3 cellular contexts compared by ENCODE assay signal in the genomic region with DNA sequence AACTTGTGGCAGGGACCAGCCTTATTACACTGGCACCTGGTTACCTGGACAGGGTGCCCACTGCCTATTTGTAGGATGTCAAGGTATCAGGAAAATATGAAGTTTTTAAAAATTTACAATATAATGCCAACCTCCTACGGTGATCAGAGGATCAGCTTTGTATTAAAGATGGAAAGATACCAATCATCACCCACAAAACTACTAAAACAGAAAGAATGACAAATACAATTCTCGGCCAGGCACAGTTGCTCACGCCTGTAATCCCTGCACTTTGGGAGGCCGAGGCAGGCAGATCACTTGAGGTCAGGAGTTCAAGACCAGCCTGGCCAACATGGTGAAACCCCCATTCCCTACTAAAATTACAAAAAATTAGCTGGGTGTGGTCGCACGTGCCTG.
TF ChIP-seq lines count a peak whose summit lies in the region.

No MANE protein-coding gene starts in this region.

TF ChIP-seq in SK-N-SH, 30 proteins besides CTCF, POLR2A, EP300 and RAD21:
- TF ChIP-seq CHD2 (IDR thresholded peaks at IDR 0.05; ENCODE audit: low read length, partially characterized antibody) (no peak), NRF1 (IDR thresholded peaks at IDR 0.05; ENCODE audit: low read depth, low read length) (no peak), FOXJ3 (CRISPR knock-in tag; IDR thresholded peaks at IDR 0.05) (no peak), YY1 (IDR thresholded peaks at IDR 0.05; ENCODE audit: low read depth) (no peak), MEF2A (IDR thresholded peaks at IDR 0.05; ENCODE audit: borderline replicate concordance, low read depth) (no peak), MXI1 (IDR thresholded peaks at IDR 0.05; ENCODE audit: low read depth, low read length) (no peak), ELF1 (IDR thresholded peaks at IDR 0.05) (no peak)
- TF ChIP-seq, protein P1, sequence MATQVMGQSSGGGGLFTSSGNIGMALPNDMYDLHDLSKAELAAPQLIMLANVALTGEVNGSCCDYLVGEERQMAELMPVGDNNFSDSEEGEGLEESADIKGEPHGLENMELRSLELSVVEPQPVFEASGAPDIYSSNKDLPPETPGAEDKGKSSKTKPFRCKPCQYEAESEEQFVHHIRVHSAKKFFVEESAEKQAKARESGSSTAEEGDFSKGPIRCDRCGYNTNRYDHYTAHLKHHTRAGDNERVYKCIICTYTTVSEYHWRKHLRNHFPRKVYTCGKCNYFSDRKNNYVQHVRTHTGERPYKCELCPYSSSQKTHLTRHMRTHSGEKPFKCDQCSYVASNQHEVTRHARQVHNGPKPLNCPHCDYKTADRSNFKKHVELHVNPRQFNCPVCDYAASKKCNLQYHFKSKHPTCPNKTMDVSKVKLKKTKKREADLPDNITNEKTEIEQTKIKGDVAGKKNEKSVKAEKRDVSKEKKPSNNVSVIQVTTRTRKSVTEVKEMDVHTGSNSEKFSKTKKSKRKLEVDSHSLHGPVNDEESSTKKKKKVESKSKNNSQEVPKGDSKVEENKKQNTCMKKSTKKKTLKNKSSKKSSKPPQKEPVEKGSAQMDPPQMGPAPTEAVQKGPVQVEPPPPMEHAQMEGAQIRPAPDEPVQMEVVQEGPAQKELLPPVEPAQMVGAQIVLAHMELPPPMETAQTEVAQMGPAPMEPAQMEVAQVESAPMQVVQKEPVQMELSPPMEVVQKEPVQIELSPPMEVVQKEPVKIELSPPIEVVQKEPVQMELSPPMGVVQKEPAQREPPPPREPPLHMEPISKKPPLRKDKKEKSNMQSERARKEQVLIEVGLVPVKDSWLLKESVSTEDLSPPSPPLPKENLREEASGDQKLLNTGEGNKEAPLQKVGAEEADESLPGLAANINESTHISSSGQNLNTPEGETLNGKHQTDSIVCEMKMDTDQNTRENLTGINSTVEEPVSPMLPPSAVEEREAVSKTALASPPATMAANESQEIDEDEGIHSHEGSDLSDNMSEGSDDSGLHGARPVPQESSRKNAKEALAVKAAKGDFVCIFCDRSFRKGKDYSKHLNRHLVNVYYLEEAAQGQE (IDR thresholded peaks at IDR 0.05; ENCODE audit: low read depth, low read length) = no peak
- TF ChIP-seq, protein P2, sequence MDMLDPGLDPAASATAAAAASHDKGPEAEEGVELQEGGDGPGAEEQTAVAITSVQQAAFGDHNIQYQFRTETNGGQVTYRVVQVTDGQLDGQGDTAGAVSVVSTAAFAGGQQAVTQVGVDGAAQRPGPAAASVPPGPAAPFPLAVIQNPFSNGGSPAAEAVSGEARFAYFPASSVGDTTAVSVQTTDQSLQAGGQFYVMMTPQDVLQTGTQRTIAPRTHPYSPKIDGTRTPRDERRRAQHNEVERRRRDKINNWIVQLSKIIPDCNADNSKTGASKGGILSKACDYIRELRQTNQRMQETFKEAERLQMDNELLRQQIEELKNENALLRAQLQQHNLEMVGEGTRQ (IDR thresholded peaks at IDR 0.05; ENCODE audit: borderline replicate concordance, low read depth, low read length) = no peak
- TF ChIP-seq, protein P3, sequence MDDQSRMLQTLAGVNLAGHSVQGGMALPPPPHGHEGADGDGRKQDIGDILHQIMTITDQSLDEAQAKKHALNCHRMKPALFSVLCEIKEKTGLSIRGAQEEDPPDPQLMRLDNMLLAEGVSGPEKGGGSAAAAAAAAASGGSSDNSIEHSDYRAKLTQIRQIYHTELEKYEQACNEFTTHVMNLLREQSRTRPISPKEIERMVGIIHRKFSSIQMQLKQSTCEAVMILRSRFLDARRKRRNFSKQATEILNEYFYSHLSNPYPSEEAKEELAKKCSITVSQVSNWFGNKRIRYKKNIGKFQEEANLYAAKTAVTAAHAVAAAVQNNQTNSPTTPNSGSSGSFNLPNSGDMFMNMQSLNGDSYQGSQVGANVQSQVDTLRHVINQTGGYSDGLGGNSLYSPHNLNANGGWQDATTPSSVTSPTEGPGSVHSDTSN (IDR thresholded peaks at IDR 0.05) = no peak
- TF ChIP-seq, protein P4, sequence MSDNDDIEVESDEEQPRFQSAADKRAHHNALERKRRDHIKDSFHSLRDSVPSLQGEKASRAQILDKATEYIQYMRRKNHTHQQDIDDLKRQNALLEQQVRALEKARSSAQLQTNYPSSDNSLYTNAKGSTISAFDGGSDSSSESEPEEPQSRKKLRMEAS (IDR thresholded peaks at IDR 0.05; ENCODE audit: low read depth) = no peak

TF ChIP-seq in SK-N-SH treated with all-trans-retinoic acid at 6 μM for 48 hours, 23 proteins besides CTCF, POLR2A, EP300 and RAD21 (continues in another document):
- TF ChIP-seq, protein P5, sequence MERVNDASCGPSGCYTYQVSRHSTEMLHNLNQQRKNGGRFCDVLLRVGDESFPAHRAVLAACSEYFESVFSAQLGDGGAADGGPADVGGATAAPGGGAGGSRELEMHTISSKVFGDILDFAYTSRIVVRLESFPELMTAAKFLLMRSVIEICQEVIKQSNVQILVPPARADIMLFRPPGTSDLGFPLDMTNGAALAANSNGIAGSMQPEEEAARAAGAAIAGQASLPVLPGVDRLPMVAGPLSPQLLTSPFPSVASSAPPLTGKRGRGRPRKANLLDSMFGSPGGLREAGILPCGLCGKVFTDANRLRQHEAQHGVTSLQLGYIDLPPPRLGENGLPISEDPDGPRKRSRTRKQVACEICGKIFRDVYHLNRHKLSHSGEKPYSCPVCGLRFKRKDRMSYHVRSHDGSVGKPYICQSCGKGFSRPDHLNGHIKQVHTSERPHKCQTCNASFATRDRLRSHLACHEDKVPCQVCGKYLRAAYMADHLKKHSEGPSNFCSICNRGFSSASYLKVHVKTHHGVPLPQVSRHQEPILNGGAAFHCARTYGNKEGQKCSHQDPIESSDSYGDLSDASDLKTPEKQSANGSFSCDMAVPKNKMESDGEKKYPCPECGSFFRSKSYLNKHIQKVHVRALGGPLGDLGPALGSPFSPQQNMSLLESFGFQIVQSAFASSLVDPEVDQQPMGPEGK (CRISPR knock-in tag; IDR thresholded peaks at IDR 0.05; ENCODE audit: borderline replicate concordance) = no peak
- no peak for TF ChIP-seq ZNF70 (CRISPR knock-in tag; IDR thresholded peaks at IDR 0.05)
- TF ChIP-seq ZC3H10 (CRISPR knock-in tag; IDR thresholded peaks at IDR 0.05) = no peak
- TF ChIP-seq ESRRG (CRISPR knock-in tag; IDR thresholded peaks at IDR 0.05) = no peak
- TF ChIP-seq, protein P6, sequence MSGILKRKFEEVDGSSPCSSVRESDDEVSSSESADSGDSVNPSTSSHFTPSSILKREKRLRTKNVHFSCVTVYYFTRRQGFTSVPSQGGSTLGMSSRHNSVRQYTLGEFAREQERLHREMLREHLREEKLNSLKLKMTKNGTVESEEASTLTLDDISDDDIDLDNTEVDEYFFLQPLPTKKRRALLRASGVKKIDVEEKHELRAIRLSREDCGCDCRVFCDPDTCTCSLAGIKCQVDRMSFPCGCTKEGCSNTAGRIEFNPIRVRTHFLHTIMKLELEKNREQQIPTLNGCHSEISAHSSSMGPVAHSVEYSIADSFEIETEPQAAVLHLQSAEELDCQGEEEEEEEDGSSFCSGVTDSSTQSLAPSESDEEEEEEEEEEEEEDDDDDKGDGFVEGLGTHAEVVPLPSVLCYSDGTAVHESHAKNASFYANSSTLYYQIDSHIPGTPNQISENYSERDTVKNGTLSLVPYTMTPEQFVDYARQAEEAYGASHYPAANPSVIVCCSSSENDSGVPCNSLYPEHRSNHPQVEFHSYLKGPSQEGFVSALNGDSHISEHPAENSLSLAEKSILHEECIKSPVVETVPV (CRISPR knock-in tag; IDR thresholded peaks at IDR 0.05) = no peak
- no peak for TF ChIP-seq ISL1 (CRISPR knock-in tag; IDR thresholded peaks at IDR 0.05)
- no peak for TF ChIP-seq TSHZ2 (CRISPR knock-in tag; IDR thresholded peaks at IDR 0.05)
- TF ChIP-seq PPARA (CRISPR knock-in tag; IDR thresholded peaks at IDR 0.05; ENCODE audit: borderline replicate concordance) = no peak
- TF ChIP-seq ZNF565 (CRISPR knock-in tag; conservative IDR thresholded peaks at IDR 0.05; ENCODE audit: low read depth) = no peak

TF ChIP-seq in H1, 55 proteins besides CTCF, POLR2A, EP300 and RAD21:
- TF ChIP-seq EGR1 (IDR thresholded peaks at IDR 0.05; ENCODE audit: borderline replicate concordance, low read depth, low read length) (no peak), SIX5 (IDR thresholded peaks at IDR 0.05; ENCODE audit: low read depth, low read length) (no peak)
